ENCODE assay signal across 10 cellular contexts in genomic region chr2:12318427-12319057, GRCh38.
DNase-seq lines count a peak whose midpoint lies in the region; ATAC-seq and TF ChIP-seq lines count a peak whose summit lies in the region.
"Had no signal": no experiment of that assay in that cellular context is flagged by ENCODE, and none has a peak within 500 bp of the region (broad histone marks: within the 10 kb centered on the region; RNA-seq: fewer than 3 reads in every experiment).

No MANE protein-coding gene starts in this region.

- H3K36me3 Mint-ChIP-seq in MCF 10A (ENCODE audit: insufficient read depth, unreplicated experiment): no peaks in the 10 kb centered on the region
- H3K36me3 Mint-ChIP-seq: activated naive CD8-positive, alpha-beta T cell; natural killer cell treated with Interleukin-12 subunit alpha and Interleukin-12 subunit beta and Interleukin-15 and Interleukin-18, amount 100 ng/mL, for 72 hours had no signal

- no peak overlapping the region for H3K9ac ChIP-seq in IMR-90 (ENCODE audit: low read depth, low read length)

- H3K9me1 ChIP-seq in IMR-90 (ENCODE audit: insufficient read depth, low read length): peaks cover 12% of the 10 kb centered on the region

- intact Hi-C loops in IMR-90 (cut with micrococcal nuclease) (loop anchor here (2.0 kb wide), 1 partner anchor 488 kb away; no protein-coding TSS in a partner anchor), MCF 10A (cut with micrococcal nuclease) (loop anchor here (2.0 to 10.0 kb wide), 3 partner anchors 138 to 686 kb away; no protein-coding TSS in a partner anchor), left colon (cut with DNase I, micrococcal nuclease) (no loop called here), body of pancreas (cut with DNase I) (no loop called here)

- no peaks in the 10 kb centered on the region for H3K27me3 Mint-ChIP-seq in MCF 10A (ENCODE audit: insufficient read depth, unreplicated experiment)
- H3K27me3 Mint-ChIP-seq: activated naive CD8-positive, alpha-beta T cell had no signal

- peak overlapping the region; percentile 48 for H3K4me3 Mint-ChIP-seq in MCF 10A (ENCODE audit: unreplicated experiment)
- H3K4me3 Mint-ChIP-seq: activated naive CD8-positive, alpha-beta T cell; natural killer cell treated with Interleukin-12 subunit alpha and Interleukin-12 subunit beta and Interleukin-15 and Interleukin-18, amount 100 ng/mL, for 72 hours had no signal

- H2AK9ac ChIP-seq in IMR-90 (replicated peaks; ENCODE audit: low read depth, low read length, poor library complexity): no peak overlapping the region

- H3K56ac ChIP-seq in IMR-90 (ENCODE audit: extremely low read depth, insufficient read depth, low read length): 0 out of 2 replicates have a peak overlapping the region, but pooled peaks have one; percentile 2

- H2AK5ac ChIP-seq in IMR-90 (ENCODE audit: low read depth, low read length): 0 out of 2 replicates have a peak overlapping the region, but pooled peaks have one; percentile 37

- no peak for TF ChIP-seq RAD21 in IMR-90 (IDR thresholded peaks at IDR 0.05; ENCODE audit: low read length)

- H3K4me2 ChIP-seq in IMR-90 (ENCODE audit: low read depth, low read length): peak overlapping the region; percentile 37; the same call in 1 of the 2 replicates

- peak overlapping the region; percentile 58; the same call in 1 of the 2 replicates for H3K4ac ChIP-seq in IMR-90 (ENCODE audit: low read depth, low read length)

- H3K4me3 ChIP-seq in IMR-90 (ENCODE audit: insufficient read depth, low read depth, low read length) (no peak overlapping the region), body of pancreas (no peak overlapping the region)

- in situ Hi-C loops in IMR-90 (cut with MboI; ENCODE audit: low sequenced_read_pairs): no loop called here

- H3K27me3 ChIP-seq in IMR-90 (ENCODE audit: control insufficient read depth, insufficient read depth, low read length) (no peaks in the 10 kb centered on the region), body of pancreas (no peaks in the 10 kb centered on the region)

- peak overlapping the region; percentile 15; the same call in 2 of the 3 replicates for H2BK15ac ChIP-seq in IMR-90 (ENCODE audit: low read depth, low read length)

- H4K20me1 ChIP-seq in IMR-90 (ENCODE audit: insufficient read depth, low read length): 0 out of 2 replicates have a peak, but pooled peaks cover 3% of the 10 kb centered on the region

- no peak overlapping the region; the same call in 1 of the 2 replicates for H3K14ac ChIP-seq in IMR-90 (replicated peaks; ENCODE audit: low read depth, low read length)

- H3K36me3 ChIP-seq in IMR-90 (ENCODE audit: control insufficient read depth, insufficient read depth, low read length): no peaks in the 10 kb centered on the region
- H3K36me3 ChIP-seq in body of pancreas (replicated peaks in 1 of 2; ENCODE audit: insufficient read depth in 1 of 2, low read depth in 2 of 2): no peaks in the 10 kb centered on the region

- BruUV-seq in IMR-90 (replicated peaks; lab: Mats Ljungman, UMichigan) (no TSS peak), MCF 10A (replicated peaks; lab: Mats Ljungman, UMichigan) (no TSS peak)

- peak overlapping the region; percentile 53 for H2BK20ac ChIP-seq in IMR-90 (ENCODE audit: low read depth, low read length)

- ATAC-seq in IMR-90 (ENCODE audit: low read depth) (no peak), left colon (peak; percentile 85), body of pancreas (no peak), GM21515 (IDR thresholded peaks at IDR 0.05; ENCODE audit: unreplicated experiment) (no peak)
- ATAC-seq: natural killer cell treated with Interleukin-12 subunit alpha and Interleukin-12 subunit beta and Interleukin-15 and Interleukin-18, amount 100 ng/mL, for 72 hours had no signal

- H3K23ac ChIP-seq in IMR-90 (ENCODE audit: low read depth, low read length): no peak overlapping the region

- peak overlapping the region; percentile 82; the same call in 1 of the 2 replicates for H3K18ac ChIP-seq in IMR-90 (ENCODE audit: low read depth, low read length)

- TF ChIP-seq POLR2A in IMR-90 (IDR thresholded peaks at IDR 0.05; ENCODE audit: low read depth, low read length): no peak
- no peak for TF ChIP-seq POLR2A in body of pancreas (IDR thresholded peaks at IDR 0.05)

- H2AFZ ChIP-seq in IMR-90 (replicated peaks; ENCODE audit: low read length, poor library complexity): no peak overlapping the region

- peak overlapping the region; percentile 92 for H3K27ac Mint-ChIP-seq in MCF 10A (ENCODE audit: low read depth, unreplicated experiment)
- H3K27ac Mint-ChIP-seq: activated naive CD8-positive, alpha-beta T cell had no signal

- H3K9me3 ChIP-seq in IMR-90 (ENCODE audit: control insufficient read depth, insufficient read depth, low read length) (no peaks in the 10 kb centered on the region), body of pancreas (no peaks in the 10 kb centered on the region)

- H3K4me1 ChIP-seq in IMR-90 (ENCODE audit: control insufficient read depth, insufficient read depth, low read length): peaks cover 17% of the 10 kb centered on the region
- H3K4me1 ChIP-seq in body of pancreas: no peaks in the 10 kb centered on the region

- H4K91ac ChIP-seq in IMR-90 (ENCODE audit: insufficient read depth, low read depth, low read length): no peak overlapping the region; the same call in 1 of the 2 replicates

- CTCF ChIA-PET in IMR-90 (lab: Yijun Ruan, JAX): interaction anchor here (0.7 kb wide), 1 partner anchor 397 kb away, joined by 3 read pairs; no protein-coding TSS in a partner anchor
- CTCF ChIA-PET in MCF 10A (lab: Yijun Ruan, JAX): interaction anchor here (0.6 to 2.2 kb wide), 10 partner anchors 10 to 688 kb away, joined by 3 to 8 read pairs (median 4); no protein-coding TSS in a partner anchor

- H3K27ac ChIP-seq in IMR-90 (ENCODE audit: insufficient read depth, low read length): peak overlapping the region; percentile 58; the same call in 1 of the 2 replicates
- H3K27ac ChIP-seq in body of pancreas: no peak overlapping the region

- H3K79me1 ChIP-seq in IMR-90 (ENCODE audit: low read depth in 1 of 2, low read length in 2 of 2): no peaks in the 10 kb centered on the region

- H4K8ac ChIP-seq in IMR-90 (ENCODE audit: low read depth in 2 of 2, low read length in 2 of 2): peak overlapping the region in 1 of 2 experiments; percentile 59; a peak in 2 of 4 replicates

- peaks cover 43% of the 10 kb centered on the region for H3K4me1 Mint-ChIP-seq in MCF 10A (ENCODE audit: insufficient read depth, unreplicated experiment)

- H3K9me3 Mint-ChIP-seq in MCF 10A (ENCODE audit: unreplicated experiment): no peaks in the 10 kb centered on the region
- H3K9me3 Mint-ChIP-seq: natural killer cell treated with Interleukin-12 subunit alpha and Interleukin-12 subunit beta and Interleukin-15 and Interleukin-18, amount 100 ng/mL, for 72 hours had no signal

- dilution Hi-C loops in IMR-90 (cut with HindIII; ENCODE audit: low sequenced_read_pairs, unreplicated experiment): no loop called here

- H2BK5ac ChIP-seq in IMR-90 (ENCODE audit: low read depth, low read length, poor library complexity, severe bottlenecking): peak overlapping the region; percentile 79

- TF ChIP-seq CTCF in IMR-90 (conservative IDR thresholded peaks at IDR 0.05; ENCODE audit: low read depth, low read length) (no peak), MCF 10A (IDR thresholded peaks at IDR 0.05; ENCODE audit: unreplicated experiment) (no peak), body of pancreas (IDR thresholded peaks at IDR 0.05) (no peak)

- peak; percentile 52 for DNase-seq in IMR-90
- DNase-seq in MCF 10A (ENCODE audit: unreplicated experiment): peak; percentile 83
- peak; percentile 39 to 49 for DNase-seq in left colon
- no peak for DNase-seq in NCI-H146 (lab: John Stamatoyannopoulos, UW)
- DNase-seq in body of pancreas: no peak
- no peak for DNase-seq in NCI-H446 (lab: John Stamatoyannopoulos, UW)
- DNase-seq: NCI-H748 treated with DMSO at 0.1 percent for 48 hours had no signal

- peak overlapping the region; percentile 67 for H2BK120ac ChIP-seq in IMR-90 (ENCODE audit: low read depth, low read length)

- POLR2A ChIA-PET in IMR-90 (lab: Charles Lee; ENCODE audit: unreplicated experiment) (no interaction called here), MCF 10A (lab: Yijun Ruan, JAX) (interaction anchor here (0.5 to 2.4 kb wide), 24 partner anchors 8 to 489 kb away, joined by 3 to 9 read pairs (median 4); partner anchors contain the start of gene TRIB2)

- no CpG with 5 or more reads among the region's 8 CpGs for WGBS in IMR-90 (ENCODE audit: extremely low coverage in 2 of 2, insufficient read length in 1 of 2), 2 experiments
- 86 to 88% methylated on average over 8 of the region's 8 CpGs for WGBS in body of pancreas, 2 donors

- peak overlapping the region; percentile 30; the same call in 1 of the 2 replicates for H4K5ac ChIP-seq in IMR-90 (ENCODE audit: low read depth, low read length)

TF ChIP-seq in IMR-90, 13 proteins besides CTCF, POLR2A, EP300 and RAD21 (continues in another document):
- TF ChIP-seq BHLHE40 (IDR thresholded peaks at IDR 0.05; ENCODE audit: low read depth, low read length) (0 out of 2 replicates have a peak, but pooled peaks have one; percentile 2), RCOR1 (IDR thresholded peaks at IDR 0.05; ENCODE audit: insufficient replicate concordance, low read length) (no peak), USF2 (IDR thresholded peaks at IDR 0.05; ENCODE audit: low read depth, low read length) (no peak), MAZ (IDR thresholded peaks at IDR 0.05; ENCODE audit: borderline replicate concordance, low read depth, low read length) (no peak), RFX5 (IDR thresholded peaks at IDR 0.05; ENCODE audit: low read depth, low read length) (0 out of 2 replicates have a peak, but pooled peaks have one; percentile 13), MAFK (IDR thresholded peaks at IDR 0.05; ENCODE audit: low read depth, low read length) (peak; percentile 52), MXI1 (IDR thresholded peaks at IDR 0.05; ENCODE audit: borderline replicate concordance, low read depth, low read length) (no peak), CHD1 (IDR thresholded peaks at IDR 0.05; ENCODE audit: low read depth, low read length) (no peak), NFE2L2 (IDR thresholded peaks at IDR 0.05; ENCODE audit: low read depth, low read length) (no peak), CEBPB (IDR thresholded peaks at IDR 0.05; ENCODE audit: low read depth, low read length) (no peak)

Comparison
In these comparisons a context has a peak if more than half of its experiments do, and no peak if none do; other contexts are left out.
1. DNase-seq: peak in IMR-90 (single experiment), MCF 10A (single experiment) and left colon (2 of 2); none in NCI-H146 (single experiment), body of pancreas (0 of 4) and NCI-H446 (0 of 2).
2. intact Hi-C loops: an anchor here in IMR-90 (2.0 kb wide) and MCF 10A (2.0 to 10.0 kb wide); none called in left colon and body of pancreas.